In genomic region chr7:147405621-147406020, GRCh38 we compare ENCODE assay signal across 23 cellular contexts.
DNase-seq lines count a peak whose midpoint lies in the region; ATAC-seq and TF ChIP-seq lines count a peak whose summit lies in the region.
"Had no signal": no experiment of that assay in that cellular context is flagged by ENCODE, and none has a peak within 500 bp of the region (broad histone marks: within the 10 kb centered on the region; RNA-seq: fewer than 3 reads in every experiment).

No MANE protein-coding gene starts in this region.

- no peak for DNase-seq in HFFc6
- peak; percentile 63 for DNase-seq in MM.1S
- DNase-seq in HAP-1 (ENCODE audit: low spot score in 2 of 2): no peak
- no peak for DNase-seq in natural killer cell
- DNase-seq: 8988T; ACHN; BE2C; C1 segment of cervical spinal cord; CD4-positive, alpha-beta memory T cell; CD4-positive, CD25-positive, alpha-beta regulatory T cell; CD8-positive, alpha-beta memory T cell; COR-L47; DMS 273 treated with DMSO at 0.1 percent for 48 hours; DMS153; DMS53; DMS79; DND-41; EL; GDM1 had no signal

- H3F3A ChIP-seq in MM.1S (ENCODE audit: insufficient read depth, low read length) (peaks cover 2% of the 10 kb centered on the region; the same call in 1 of the 2 replicates), OCI-LY1 (ENCODE audit: insufficient read depth, low read length) (no peaks in the 10 kb centered on the region)

- intact Hi-C loops in natural killer cell (cut with micrococcal nuclease): no loop called here

- no peak overlapping the region for H3K4me2 ChIP-seq in MM.1S (ENCODE audit: low read depth, low read length)
- H3K4me2 ChIP-seq in OCI-LY1 (ENCODE audit: low read length): no peak overlapping the region
- H3K4me2 ChIP-seq: BLaER1 had no signal

- TF ChIP-seq CTCF in HFFc6 (IDR thresholded peaks at IDR 0.05) (no peak), MM.1S (IDR thresholded peaks at IDR 0.05; ENCODE audit: low read length) (no peak), OCI-LY1 (IDR thresholded peaks at IDR 0.05; ENCODE audit: low read length) (no peak), natural killer cell (IDR thresholded peaks at IDR 0.05) (no peak)

- ATAC-seq in natural killer cell: no peak
- ATAC-seq: GM12878 had no signal

- H3K36me3 ChIP-seq in MM.1S (replicated peaks; ENCODE audit: insufficient read depth, low read length) (no peaks in the 10 kb centered on the region), OCI-LY1 (ENCODE audit: insufficient read depth, low read length) (no peaks in the 10 kb centered on the region), HAP-1 (replicated peaks) (no peaks in the 10 kb centered on the region)
- H3K36me3 ChIP-seq: BE2C, BLaER1 had no signal

- H3K27me3 ChIP-seq in MM.1S (replicated peaks; ENCODE audit: insufficient read depth, low read length): no peaks in the 10 kb centered on the region
- no peaks in the 10 kb centered on the region for H3K27me3 ChIP-seq in OCI-LY1 (ENCODE audit: insufficient read depth, low read length)
- no peaks in the 10 kb centered on the region for H3K27me3 ChIP-seq in HAP-1 (ENCODE audit: low read depth)
- H3K27me3 ChIP-seq: BE2C, BLaER1 had no signal

- no peaks in the 10 kb centered on the region for H3K9me3 ChIP-seq in MM.1S (replicated peaks; ENCODE audit: insufficient read depth, low read length)
- no peaks in the 10 kb centered on the region for H3K9me3 ChIP-seq in OCI-LY1 (ENCODE audit: low read length)
- H3K9me3 ChIP-seq in HAP-1: no peaks in the 10 kb centered on the region
- H3K9me3 ChIP-seq: BE2C, BLaER1 had no signal

- no peaks in the 10 kb centered on the region for H3K9me2 ChIP-seq in MM.1S (replicated peaks; ENCODE audit: insufficient read depth, low read length)
- H3K9me2 ChIP-seq in OCI-LY1 (ENCODE audit: low read depth, low read length): no peaks in the 10 kb centered on the region

- H2AFZ ChIP-seq in MM.1S (ENCODE audit: low read length): no peak overlapping the region
- H2AFZ ChIP-seq in OCI-LY1 (ENCODE audit: low read length): 0 out of 2 replicates have a peak overlapping the region, but pooled peaks have one; percentile 17

- no peaks in the 10 kb centered on the region for H3K79me2 ChIP-seq in MM.1S (ENCODE audit: low read length)
- no peaks in the 10 kb centered on the region for H3K79me2 ChIP-seq in OCI-LY1 (ENCODE audit: insufficient read depth, low read length)

- H3K4me1 Mint-ChIP-seq in HFFc6 (ENCODE audit: low read depth) (peaks cover 67% of the 10 kb centered on the region; the same call in 1 of the 2 replicates), natural killer cell (no peaks in the 10 kb centered on the region)
- H3K4me1 Mint-ChIP-seq: CD14-positive monocyte; CD4-positive, alpha-beta memory T cell; CD4-positive, CD25-positive, alpha-beta regulatory T cell; CD8-positive, alpha-beta memory T cell had no signal

- peak overlapping the region; percentile 18; the same call in 1 of the 2 replicates for H3K4me3 Mint-ChIP-seq in HFFc6
- no peak overlapping the region for H3K4me3 Mint-ChIP-seq in natural killer cell
- H3K4me3 Mint-ChIP-seq: CD14-positive monocyte; CD4-positive, alpha-beta memory T cell; CD4-positive, CD25-positive, alpha-beta regulatory T cell; CD8-positive, alpha-beta memory T cell had no signal

- H3K9me3 Mint-ChIP-seq in HFFc6 (peaks cover 21% of the 10 kb centered on the region), natural killer cell (peaks cover 6 to 12% of the 10 kb centered on the region in 2 donors)

- H3K9ac ChIP-seq in MM.1S (ENCODE audit: low read length) (no peak overlapping the region), OCI-LY1 (ENCODE audit: low read length) (no peak overlapping the region)
- H3K9ac ChIP-seq: BLaER1 had no signal

- H3K4me1 ChIP-seq in MM.1S (ENCODE audit: low read length) (peaks cover 2% of the 10 kb centered on the region; the same call in 1 of the 2 replicates), OCI-LY1 (ENCODE audit: insufficient read depth, low read length, severe bottlenecking) (peaks cover 10% of the 10 kb centered on the region), HAP-1 (no peaks in the 10 kb centered on the region)
- H3K4me1 ChIP-seq: BE2C, BLaER1 had no signal

- H3K4me3 ChIP-seq in MM.1S (ENCODE audit: low read length): no peak overlapping the region
- no peak overlapping the region for H3K4me3 ChIP-seq in OCI-LY1 (ENCODE audit: low read depth, low read length, poor library complexity, severe bottlenecking)
- H3K4me3 ChIP-seq in HAP-1: no peak overlapping the region
- H3K4me3 ChIP-seq: BLaER1, GM12878 had no signal

- peak overlapping the region; percentile 14; the same call in 1 of the 2 replicates for H3K27ac Mint-ChIP-seq in HFFc6
- no peak overlapping the region for H3K27ac Mint-ChIP-seq in natural killer cell
- H3K27ac Mint-ChIP-seq: CD14-positive monocyte; CD4-positive, alpha-beta memory T cell; CD4-positive, CD25-positive, alpha-beta regulatory T cell; CD8-positive, alpha-beta memory T cell had no signal

- H3K36me3 Mint-ChIP-seq in HFFc6 (ENCODE audit: low read depth): no peaks in the 10 kb centered on the region; the same call in 1 of the 2 replicates
- peaks cover 15% of the 10 kb centered on the region for H3K36me3 Mint-ChIP-seq in natural killer cell
- H3K36me3 Mint-ChIP-seq: CD14-positive monocyte; CD4-positive, alpha-beta memory T cell; CD4-positive, CD25-positive, alpha-beta regulatory T cell had no signal

- in situ Hi-C loops in HAP-1 (cut with MboI; ENCODE audit: low sequenced_read_pairs): no loop called here

- no peaks in the 10 kb centered on the region for H3K27me3 Mint-ChIP-seq in HFFc6 (ENCODE audit: insufficient read depth)
- no peaks in the 10 kb centered on the region for H3K27me3 Mint-ChIP-seq in natural killer cell (ENCODE audit: low read depth in 2 of 2)
- H3K27me3 Mint-ChIP-seq: CD4-positive, alpha-beta memory T cell; CD4-positive, CD25-positive, alpha-beta regulatory T cell; CD8-positive, alpha-beta memory T cell had no signal

- no peaks in the 10 kb centered on the region for H4K20me1 ChIP-seq in MM.1S (ENCODE audit: insufficient read depth, low read length)
- H4K20me1 ChIP-seq in OCI-LY1 (ENCODE audit: insufficient read depth, low read length): no peaks in the 10 kb centered on the region
- H4K20me1 ChIP-seq: BLaER1 had no signal

- H3K27ac ChIP-seq in MM.1S (ENCODE audit: low read length): no peak overlapping the region
- H3K27ac ChIP-seq in OCI-LY1 (ENCODE audit: low read depth, low read length, poor library complexity, severe bottlenecking): no peak overlapping the region
- H3K27ac ChIP-seq: BLaER1 had no signal
